13 cellular contexts compared by ENCODE assay signal in the genomic region with DNA sequence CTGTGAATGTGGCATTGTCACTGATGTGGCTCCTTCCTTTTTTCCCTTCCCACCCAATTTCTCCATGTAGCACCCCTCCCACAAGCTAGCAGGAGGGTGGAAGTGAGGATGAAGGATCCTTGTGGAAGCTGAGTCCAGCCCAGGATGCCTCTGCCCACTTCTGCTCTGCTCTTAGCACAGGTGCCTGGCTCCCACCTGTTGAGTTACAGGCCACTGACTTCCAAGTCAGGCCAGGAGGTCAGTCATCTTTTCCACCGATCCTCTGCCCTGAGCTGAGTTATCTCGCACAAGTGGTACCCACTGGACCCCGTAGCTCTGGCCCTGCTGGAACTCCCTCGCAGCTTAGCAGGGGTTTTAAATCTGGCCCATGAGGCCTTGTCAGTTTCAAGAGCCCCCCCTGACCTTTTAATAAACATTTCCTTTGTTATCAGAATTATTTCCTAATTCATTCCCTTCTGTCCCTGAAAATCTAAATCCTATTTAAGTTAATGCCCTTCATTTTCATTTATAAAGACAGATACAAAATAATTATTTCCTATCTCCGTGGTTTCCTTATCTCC.
A peak's percentile ranks its signal among the peaks of the same experiment; 100 is the strongest.
DNase-seq lines count a peak whose midpoint lies in the region; ATAC-seq and TF ChIP-seq lines count a peak whose summit lies in the region.
"Had no signal": no experiment of that assay in that cellular context is flagged by ENCODE, and none has a peak within 500 bp of the region (broad histone marks: within the 10 kb centered on the region; RNA-seq: fewer than 3 reads in every experiment).

No MANE protein-coding gene starts in this region.

- peaks cover 4% of the 10 kb centered on the region for H3K9me3 Mint-ChIP-seq in activated CD4-positive, alpha-beta T cell treated with anti-CD3 and anti-CD28 coated beads, Interleukin-2, amount 10 ng/mL, durations not matched to agents 7 days and 5 days
- H3K9me3 Mint-ChIP-seq in activated CD4-positive, alpha-beta T cell treated with anti-CD3 and anti-CD28 coated beads, Interleukin-2, amount 10 ng/mL, durations not matched to agents 24 days and 14 days, result no peaks in the 10 kb centered on the region
- no peaks in the 10 kb centered on the region for H3K9me3 Mint-ChIP-seq in mesothelial cell of epicardium
- peaks cover 4% of the 10 kb centered on the region for H3K9me3 Mint-ChIP-seq in type B pancreatic cell
- H3K9me3 Mint-ChIP-seq in activated CD4-positive, alpha-beta T cell treated with anti-CD3 and anti-CD28 coated beads for 36 hours (ENCODE audit: low read depth), result no peaks in the 10 kb centered on the region

- H3K9me3 ChIP-seq in neuron (ENCODE audit: low read length), result no peaks in the 10 kb centered on the region
- H3K9me3 ChIP-seq: BLaER1 had no signal

- no peaks in the 10 kb centered on the region for H3K36me3 Mint-ChIP-seq in activated CD4-positive, alpha-beta T cell treated with anti-CD3 and anti-CD28 coated beads, Interleukin-2, amount 10 ng/mL, durations not matched to agents 7 days and 5 days (ENCODE audit: low read depth)
- H3K36me3 Mint-ChIP-seq in activated CD4-positive, alpha-beta T cell treated with anti-CD3 and anti-CD28 coated beads, Interleukin-2, amount 10 ng/mL, durations not matched to agents 24 days and 14 days (ENCODE audit: low read depth), result no peaks in the 10 kb centered on the region
- no peaks in the 10 kb centered on the region for H3K36me3 Mint-ChIP-seq in mesothelial cell of epicardium
- H3K36me3 Mint-ChIP-seq in type B pancreatic cell, result no peaks in the 10 kb centered on the region
- H3K36me3 Mint-ChIP-seq in activated CD4-positive, alpha-beta T cell treated with anti-CD3 and anti-CD28 coated beads for 36 hours (ENCODE audit: low read depth), result no peaks in the 10 kb centered on the region
- H3K36me3 Mint-ChIP-seq: CD8-positive, alpha-beta memory T cell had no signal

- peak overlapping the region; percentile 3 for H3K4me3 ChIP-seq in neuron (ENCODE audit: low read length)
- H3K4me3 ChIP-seq: BLaER1 had no signal

- peaks cover 21% of the 10 kb centered on the region for H3K4me1 ChIP-seq in neuron (ENCODE audit: insufficient read depth, low read length)
- H3K4me1 ChIP-seq: BLaER1 had no signal

- CTCF ChIA-PET in activated CD4-positive, alpha-beta T cell treated with anti-CD3 and anti-CD28 coated beads, Interleukin-2, amount 10 ng/mL, durations not matched to agents 7 days and 5 days (lab: Charles Lee), result no interaction called here
- CTCF ChIA-PET in activated CD4-positive, alpha-beta T cell treated with anti-CD3 and anti-CD28 coated beads for 36 hours (lab: Charles Lee), result no interaction called here

- H3K4me1 Mint-ChIP-seq in activated CD4-positive, alpha-beta T cell treated with anti-CD3 and anti-CD28 coated beads, Interleukin-2, amount 10 ng/mL, durations not matched to agents 7 days and 5 days, result no peaks in the 10 kb centered on the region
- no peaks in the 10 kb centered on the region for H3K4me1 Mint-ChIP-seq in activated CD4-positive, alpha-beta T cell treated with anti-CD3 and anti-CD28 coated beads, Interleukin-2, amount 10 ng/mL, durations not matched to agents 24 days and 14 days
- peaks cover 27% of the 10 kb centered on the region for H3K4me1 Mint-ChIP-seq in mesothelial cell of epicardium
- peaks cover 30% of the 10 kb centered on the region for H3K4me1 Mint-ChIP-seq in type B pancreatic cell (ENCODE audit: unreplicated experiment)
- H3K4me1 Mint-ChIP-seq in activated CD4-positive, alpha-beta T cell treated with anti-CD3 and anti-CD28 coated beads for 36 hours, result no peaks in the 10 kb centered on the region
- H3K4me1 Mint-ChIP-seq: CD8-positive, alpha-beta memory T cell had no signal

- peak overlapping the region; percentile 36 for H3K27ac Mint-ChIP-seq in activated CD4-positive, alpha-beta T cell treated with anti-CD3 and anti-CD28 coated beads, Interleukin-2, amount 10 ng/mL, durations not matched to agents 7 days and 5 days
- H3K27ac Mint-ChIP-seq in activated CD4-positive, alpha-beta T cell treated with anti-CD3 and anti-CD28 coated beads, Interleukin-2, amount 10 ng/mL, durations not matched to agents 24 days and 14 days, result no peak overlapping the region
- peak overlapping the region; percentile 70 for H3K27ac Mint-ChIP-seq in mesothelial cell of epicardium
- peak overlapping the region; percentile 92 for H3K27ac Mint-ChIP-seq in type B pancreatic cell
- no peak overlapping the region for H3K27ac Mint-ChIP-seq in activated CD4-positive, alpha-beta T cell treated with anti-CD3 and anti-CD28 coated beads for 36 hours
- H3K27ac Mint-ChIP-seq: CD8-positive, alpha-beta memory T cell had no signal

- H2AFZ ChIP-seq in neuron (ENCODE audit: low read depth, low read length), result no peak overlapping the region

- POLR2A ChIA-PET in activated CD4-positive, alpha-beta T cell treated with anti-CD3 and anti-CD28 coated beads, Interleukin-2, amount 10 ng/mL, durations not matched to agents 7 days and 5 days (lab: Charles Lee), result no interaction called here
- POLR2A ChIA-PET in activated CD4-positive, alpha-beta T cell treated with anti-CD3 and anti-CD28 coated beads for 36 hours (lab: Charles Lee), result no interaction called here

- H3K4me3 Mint-ChIP-seq in activated CD4-positive, alpha-beta T cell treated with anti-CD3 and anti-CD28 coated beads, Interleukin-2, amount 10 ng/mL, durations not matched to agents 7 days and 5 days, result no peak overlapping the region
- no peak overlapping the region for H3K4me3 Mint-ChIP-seq in activated CD4-positive, alpha-beta T cell treated with anti-CD3 and anti-CD28 coated beads, Interleukin-2, amount 10 ng/mL, durations not matched to agents 24 days and 14 days
- no peak overlapping the region for H3K4me3 Mint-ChIP-seq in mesothelial cell of epicardium
- peak overlapping the region; percentile 76 for H3K4me3 Mint-ChIP-seq in type B pancreatic cell
- H3K4me3 Mint-ChIP-seq in activated CD4-positive, alpha-beta T cell treated with anti-CD3 and anti-CD28 coated beads for 36 hours, result no peak overlapping the region
- H3K4me3 Mint-ChIP-seq: CD8-positive, alpha-beta memory T cell had no signal

- intact Hi-C loops in activated CD4-positive, alpha-beta T cell treated with anti-CD3 and anti-CD28 coated beads, Interleukin-2, amount 10 ng/mL, durations not matched to agents 24 days and 14 days (cut with micrococcal nuclease), result no loop called here
- intact Hi-C loops in activated CD4-positive, alpha-beta T cell treated with anti-CD3 and anti-CD28 coated beads for 36 hours (cut with DNase I, micrococcal nuclease), result no loop called here

- TF ChIP-seq CTCF in mesothelial cell of epicardium (IDR thresholded peaks at IDR 0.05; ENCODE audit: unreplicated experiment) (no peak), type B pancreatic cell (conservative IDR thresholded peaks at IDR 0.05) (no peak)

- ATAC-seq in GM18517 (IDR thresholded peaks at IDR 0.05; ENCODE audit: unreplicated experiment) (no peak), GM21381 (IDR thresholded peaks at IDR 0.05; ENCODE audit: unreplicated experiment) (no peak)
- no peak for ATAC-seq in activated CD4-positive, alpha-beta T cell treated with anti-CD3 and anti-CD28 coated beads for 36 hours

- H3K36me3 ChIP-seq in neuron (ENCODE audit: insufficient read depth, low read length), result no peaks in the 10 kb centered on the region
- H3K36me3 ChIP-seq: BLaER1 had no signal

- DNase-seq in activated CD4-positive, alpha-beta T cell treated with anti-CD3 and anti-CD28 coated beads, Interleukin-2, amount 10 ng/mL, durations not matched to agents 7 days and 5 days, result no peak
- DNase-seq in activated CD4-positive, alpha-beta T cell treated with anti-CD3 and anti-CD28 coated beads, Interleukin-2, amount 10 ng/mL, durations not matched to agents 24 days and 14 days, result no peak
- DNase-seq in mesothelial cell of epicardium (ENCODE audit: low spot score in 2 of 2, unreplicated experiment in 2 of 2) (no peak), type B pancreatic cell (ENCODE audit: extremely low spot score, unreplicated experiment) (no peak)
- DNase-seq in activated CD4-positive, alpha-beta T cell treated with anti-CD3 and anti-CD28 coated beads for 36 hours, result no peak
- DNase-seq: 8988T; AML-193; CD8-positive, alpha-beta memory T cell; HCEC 1CT had no signal

- no peaks in the 10 kb centered on the region for H3K27me3 ChIP-seq in neuron (ENCODE audit: insufficient read depth, low read length)
- H3K27me3 ChIP-seq: BLaER1 had no signal

- H3K27me3 Mint-ChIP-seq in activated CD4-positive, alpha-beta T cell treated with anti-CD3 and anti-CD28 coated beads, Interleukin-2, amount 10 ng/mL, durations not matched to agents 7 days and 5 days, result no peaks in the 10 kb centered on the region
- H3K27me3 Mint-ChIP-seq in activated CD4-positive, alpha-beta T cell treated with anti-CD3 and anti-CD28 coated beads, Interleukin-2, amount 10 ng/mL, durations not matched to agents 24 days and 14 days, result no peaks in the 10 kb centered on the region
- H3K27me3 Mint-ChIP-seq in mesothelial cell of epicardium (ENCODE audit: low read depth) (no peaks in the 10 kb centered on the region), type B pancreatic cell (peaks cover 2% of the 10 kb centered on the region)
- H3K27me3 Mint-ChIP-seq in activated CD4-positive, alpha-beta T cell treated with anti-CD3 and anti-CD28 coated beads for 36 hours, result peaks cover 8% of the 10 kb centered on the region

Comparison
In these comparisons a context has a peak if more than half of its experiments do, and no peak if none do; other contexts are left out.
1. H3K27ac Mint-ChIP-seq: peak in activated CD4-positive, alpha-beta T cell treated with anti-CD3 and anti-CD28 coated beads, Interleukin-2, amount 10 ng/mL, durations not matched to agents 7 days and 5 days (single experiment), mesothelial cell of epicardium (single experiment) and type B pancreatic cell (single experiment); none in activated CD4-positive, alpha-beta T cell treated with anti-CD3 and anti-CD28 coated beads, Interleukin-2, amount 10 ng/mL, durations not matched to agents 24 days and 14 days (single experiment) and activated CD4-positive, alpha-beta T cell treated with anti-CD3 and anti-CD28 coated beads for 36 hours (single experiment).